Comparison of ENCODE assay signal across 8 cellular contexts in the genomic region with DNA sequence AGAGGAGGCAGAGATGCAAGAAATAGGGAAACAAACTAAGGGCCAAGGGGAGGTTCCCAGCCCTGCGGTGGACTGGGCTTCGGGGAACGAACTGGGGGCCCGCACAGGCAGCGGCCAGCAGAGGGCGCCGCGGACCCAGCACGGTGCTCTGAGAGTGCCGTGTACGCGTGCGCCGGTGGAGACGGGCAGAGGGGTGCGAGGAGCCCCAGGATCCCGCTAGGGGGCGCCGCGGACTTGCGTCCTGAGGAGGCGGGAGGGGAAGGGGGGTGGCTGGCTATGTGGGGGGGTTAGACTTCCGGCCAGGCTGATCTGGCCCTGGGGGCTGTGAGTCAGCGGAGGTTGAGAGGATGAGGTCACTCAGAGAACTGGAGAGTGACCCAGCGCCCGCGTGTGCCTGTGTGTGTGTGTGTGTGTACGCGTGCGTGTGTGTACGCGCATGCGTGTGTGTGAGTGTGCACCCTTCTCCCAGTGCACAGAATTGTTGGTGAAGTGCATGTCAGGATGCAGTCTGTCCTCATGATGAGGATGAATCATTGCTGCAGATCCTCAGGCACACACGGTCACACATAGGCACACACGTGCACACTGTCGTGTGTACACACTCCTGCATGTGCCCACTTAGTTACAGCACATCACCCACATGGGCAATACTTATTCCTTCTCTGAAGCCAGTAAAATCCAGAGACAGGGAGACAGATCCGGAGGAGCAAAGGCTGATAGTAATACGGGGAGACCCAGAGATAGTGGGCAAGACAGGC. TPM values are rescaled to one million over a fixed set of nuclear protein-coding genes. Genes with fewer than 3 reads are reported as not detected.
DNase-seq lines count a peak whose midpoint lies in the region; ATAC-seq and TF ChIP-seq lines count a peak whose summit lies in the region.

No MANE protein-coding gene starts in this region.

- H3K4me1 ChIP-seq in right lobe of liver, result peaks cover 0 to 11% (median 4%) of the 10 kb centered on the region in 4 donors

- no peaks in the 10 kb centered on the region for H3K9me3 ChIP-seq in right lobe of liver

- H3K27ac Mint-ChIP-seq in activated CD4-positive, alpha-beta T cell treated with anti-CD3 and anti-CD28 coated beads, Interleukin-2, amount 10 ng/mL, durations not matched to agents 7 days and 5 days, result peak overlapping the region; percentile 82

- POLR2A ChIA-PET in activated CD4-positive, alpha-beta T cell treated with anti-CD3 and anti-CD28 coated beads, Interleukin-2, amount 10 ng/mL, durations not matched to agents 7 days and 5 days (lab: Charles Lee), result no interaction called here

- ATAC-seq in GM19023 (IDR thresholded peaks at IDR 0.05; ENCODE audit: unreplicated experiment) (peak; percentile 55), HG03521 (IDR thresholded peaks at IDR 0.05; ENCODE audit: unreplicated experiment) (peak; percentile 77), right lobe of liver (peak; percentile 83 to 91 (median 88))

- no peak for TF ChIP-seq POLR2A in right lobe of liver (IDR thresholded peaks at IDR 0.05)

- DNase-seq in AG09309 (ENCODE audit: low read depth) (peak; percentile 93), NCI-H526 treated with DMSO at 0.1 percent for 48 hours (lab: John Stamatoyannopoulos, UW) (peak; percentile 91), dedifferentiated amniotic fluid mesenchymal stem cell (ENCODE audit: extremely low spot score) (peak; percentile 93), right lobe of liver (peak; percentile 89 to 94 (median 92))
- peak; percentile 92 for DNase-seq in activated CD4-positive, alpha-beta T cell treated with anti-CD3 and anti-CD28 coated beads, Interleukin-2, amount 10 ng/mL, durations not matched to agents 7 days and 5 days
- peak; percentile 94 for DNase-seq in stimulated activated CD4-positive, alpha-beta T cell treated with anti-CD3 and anti-CD28 coated beads, Interleukin-4, amount 100 ng/mL, for 1 hour

- no peaks in the 10 kb centered on the region for H3K36me3 ChIP-seq in right lobe of liver

- H3K4me1 Mint-ChIP-seq in activated CD4-positive, alpha-beta T cell treated with anti-CD3 and anti-CD28 coated beads, Interleukin-2, amount 10 ng/mL, durations not matched to agents 7 days and 5 days, result peaks cover 61% of the 10 kb centered on the region

- intact Hi-C loops in right lobe of liver (cut with DNase I), result no loop called here

- H3K4me3 ChIP-seq in AG09309 (ENCODE audit: control insufficient read depth, low read depth, low read length) (no peak overlapping the region), right lobe of liver (peak overlapping the region in 1 of 3 donors; percentile 13)

- H3K4me3 Mint-ChIP-seq in activated CD4-positive, alpha-beta T cell treated with anti-CD3 and anti-CD28 coated beads, Interleukin-2, amount 10 ng/mL, durations not matched to agents 7 days and 5 days, result peak overlapping the region; percentile 73

- no peaks in the 10 kb centered on the region for H3K27me3 ChIP-seq in right lobe of liver

- H3K36me3 Mint-ChIP-seq in activated CD4-positive, alpha-beta T cell treated with anti-CD3 and anti-CD28 coated beads, Interleukin-2, amount 10 ng/mL, durations not matched to agents 7 days and 5 days (ENCODE audit: low read depth), result no peaks in the 10 kb centered on the region

- 12% methylated on average over 25 of the region's 38 CpGs for WGBS in right lobe of liver (ENCODE audit: insufficient coverage, low coverage, low lambda C conversion rate, missing lambda C conversion rate)

- peaks cover 35% of the 10 kb centered on the region for H3K27me3 Mint-ChIP-seq in activated CD4-positive, alpha-beta T cell treated with anti-CD3 and anti-CD28 coated beads, Interleukin-2, amount 10 ng/mL, durations not matched to agents 7 days and 5 days

- H3K9me3 Mint-ChIP-seq in activated CD4-positive, alpha-beta T cell treated with anti-CD3 and anti-CD28 coated beads, Interleukin-2, amount 10 ng/mL, durations not matched to agents 7 days and 5 days, result no peaks in the 10 kb centered on the region

- H3K27ac ChIP-seq in right lobe of liver, result peak overlapping the region; percentile 40 to 66 (median 44)

- TF ChIP-seq CTCF in AG09309 (IDR thresholded peaks at IDR 0.05; ENCODE audit: control insufficient read depth, insufficient read depth, low read depth, low read length, missing control alignments) (peak; percentile 99), right lobe of liver (IDR thresholded peaks at IDR 0.05) (peak; percentile 89 to 98 (median 94))

- CTCF ChIA-PET in activated CD4-positive, alpha-beta T cell treated with anti-CD3 and anti-CD28 coated beads, Interleukin-2, amount 10 ng/mL, durations not matched to agents 7 days and 5 days (lab: Charles Lee), result interaction anchor here (0.6 to 6.6 kb wide), 32 partner anchors 10 to 202 kb away, joined by 3 to 54 read pairs (median 5); partner anchors contain the start of genes BCAN, CRABP2, ISG20L2 and METTL25B

RNA-seq across cellular contexts. Expression of gene NES, which starts 17.0 kb away (rescaled TPM):
- not detected for total RNA-seq in activated CD4-positive, alpha-beta T cell treated with anti-CD3 and anti-CD28 coated beads, Interleukin-2, amount 10 ng/mL, durations not matched to agents 7 days and 5 days
- 1 to 10 TPM; 1.1 to 7.5 (median 2.6) TPM for total RNA-seq in right lobe of liver

RNA-seq across cellular contexts. Expression of gene BCAN, which starts 18.3 kb away (rescaled TPM):
- not detected for total RNA-seq in activated CD4-positive, alpha-beta T cell treated with anti-CD3 and anti-CD28 coated beads, Interleukin-2, amount 10 ng/mL, durations not matched to agents 7 days and 5 days
- not detected for total RNA-seq in right lobe of liver

RNA-seq across cellular contexts. Expression of gene HAPLN2, which starts 41.0 kb away (rescaled TPM):
- total RNA-seq in activated CD4-positive, alpha-beta T cell treated with anti-CD3 and anti-CD28 coated beads, Interleukin-2, amount 10 ng/mL, durations not matched to agents 7 days and 5 days, result under 1 TPM in 1 of 2 experiments, not detected in 1; 0.62 TPM
- total RNA-seq in right lobe of liver, result not detected

RNA-seq across cellular contexts. Expression of gene CRABP2, which starts 45.2 kb away (rescaled TPM):
- 1 to 10 TPM in 1 of 2 experiments, under 1 TPM in 1; 0.77 to 1.1 TPM for total RNA-seq in activated CD4-positive, alpha-beta T cell treated with anti-CD3 and anti-CD28 coated beads, Interleukin-2, amount 10 ng/mL, durations not matched to agents 7 days and 5 days
- under 1 TPM in 1 of 6 experiments, not detected in 5; 0.24 TPM for total RNA-seq in right lobe of liver

RNA-seq across cellular contexts. Expression of gene GPATCH4, which starts 58.9 kb away (rescaled TPM):
- total RNA-seq in activated CD4-positive, alpha-beta T cell treated with anti-CD3 and anti-CD28 coated beads, Interleukin-2, amount 10 ng/mL, durations not matched to agents 7 days and 5 days, result 10 to 100 TPM; 29.9 to 33.4 TPM
- 10 to 100 TPM in 4 of 6 experiments, 1 to 10 TPM in 2; 7.0 to 25.3 (median 12.4) TPM for total RNA-seq in right lobe of liver
